In the genomic region with DNA sequence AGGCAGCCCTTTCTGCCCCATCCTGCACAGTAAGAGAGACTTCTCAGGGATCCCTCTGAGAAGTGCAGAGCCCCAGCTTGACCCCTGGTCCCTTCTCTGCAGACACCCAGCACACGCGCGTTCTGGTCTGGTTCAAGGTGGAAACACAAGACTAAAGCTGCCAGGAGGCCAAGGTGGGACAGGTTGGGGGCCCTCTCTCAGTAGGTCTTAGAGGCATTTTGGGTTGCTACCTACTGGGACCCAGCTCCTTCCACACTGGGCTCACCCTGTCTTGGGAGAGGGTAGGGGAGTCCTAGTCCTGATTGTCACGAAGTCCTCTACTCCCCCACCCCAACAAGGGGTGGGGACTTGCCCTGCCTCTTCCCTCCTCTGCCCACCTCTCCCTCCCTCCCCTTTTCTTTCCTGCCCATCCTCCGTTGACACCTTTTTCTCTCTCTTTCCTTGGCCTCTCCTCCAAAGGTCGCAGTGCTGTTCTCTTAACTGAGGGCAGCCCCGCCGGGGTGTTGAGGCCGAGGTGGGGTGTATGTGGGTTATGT, we compare ENCODE assay signal across 18 cellular contexts. TPM values are rescaled to one million over a fixed set of nuclear protein-coding genes. Genes with fewer than 3 reads are reported as not detected.
"Had no signal": no experiment of that assay in that cellular context is flagged by ENCODE, and none has a peak within 500 bp of the region (broad histone marks: within the 10 kb centered on the region; RNA-seq: fewer than 3 reads in every experiment).

No MANE protein-coding gene starts in this region.

- H3K4me1 ChIP-seq: gastroesophageal sphincter, tibial artery had no signal

- H3K9me3 ChIP-seq: body of pancreas, gastroesophageal sphincter, heart left ventricle, right atrium auricular region, tibial artery had no signal

- H3K27ac ChIP-seq: right atrium auricular region, tibial artery, WERI-Rb-1 had no signal

- H3K4me3 ChIP-seq: body of pancreas, coronary artery, right atrium auricular region, tibial artery had no signal

- ATAC-seq: gastroesophageal sphincter; heart left ventricle; naive thymus-derived CD8-positive, alpha-beta T cell had no signal

- DNase-seq: activated CD4-positive, alpha-beta T cell treated with anti-CD3 and anti-CD28 coated beads for 1 hour; activated CD4-positive, alpha-beta T cell treated with anti-CD3 and anti-CD28 coated beads, Interleukin-2, amount 50 U/mL, for 4 hours; activated naive CD4-positive, alpha-beta T cell; activated naive CD8-positive, alpha-beta T cell treated with anti-CD3 and anti-CD28 coated beads, Interleukin-2, amount 10 ng/mL, durations not matched to agents 7 days and 5 days; heart left ventricle; kidney; left ventricle myocardium superior; naive thymus-derived CD8-positive, alpha-beta T cell; SW 1271; tibial artery had no signal

- H3K36me3 ChIP-seq: right atrium auricular region, WERI-Rb-1 had no signal

- H3K27me3 ChIP-seq: body of pancreas, gastroesophageal sphincter, heart left ventricle, right atrium auricular region, tibial artery had no signal

RNA-seq across cellular contexts. Expression of a gene that starts 0.8 kb away (rescaled TPM):
- total RNA-seq: activated naive CD8-positive, alpha-beta T cell treated with anti-CD3 and anti-CD28 coated beads, Interleukin-2, amount 10 ng/mL, durations not matched to agents 7 days and 5 days; activated T-helper 1 cell treated with anti-CD3 and anti-CD28 coated beads, Interleukin-12 subunit alpha, Interleukin-12 subunit beta, Interleukin-2, Interleukin-4 antibody, amounts not matched to agents 30 ng/mL and 10 ng/mL and 1 ng/mL, durations not matched to agents 14 hours and 24 hours and 36 hours; mesenteric fat pad; naive thymus-derived CD8-positive, alpha-beta T cell; T-helper 2 cell treated with Interferon-gamma antibody and Interleukin-4, amounts not matched to agents 100 ng/mL and 5 ng/mL, for 36 hours had no signal
- polyA plus RNA-seq: naive thymus-derived CD8-positive, alpha-beta T cell had no signal

RNA-seq across cellular contexts. Expression of a gene that starts 31.7 kb away (rescaled TPM):
- total RNA-seq: activated naive CD8-positive, alpha-beta T cell treated with anti-CD3 and anti-CD28 coated beads, Interleukin-2, amount 10 ng/mL, durations not matched to agents 7 days and 5 days; activated T-helper 1 cell treated with anti-CD3 and anti-CD28 coated beads, Interleukin-12 subunit alpha, Interleukin-12 subunit beta, Interleukin-2, Interleukin-4 antibody, amounts not matched to agents 30 ng/mL and 10 ng/mL and 1 ng/mL, durations not matched to agents 14 hours and 24 hours and 36 hours; body of pancreas; mesenteric fat pad; naive thymus-derived CD8-positive, alpha-beta T cell; T-helper 2 cell treated with Interferon-gamma antibody and Interleukin-4, amounts not matched to agents 100 ng/mL and 5 ng/mL, for 36 hours had no signal
- polyA plus RNA-seq: naive thymus-derived CD8-positive, alpha-beta T cell had no signal
